Comparison of ENCODE assay signal across 17 cellular contexts in the genomic region with DNA sequence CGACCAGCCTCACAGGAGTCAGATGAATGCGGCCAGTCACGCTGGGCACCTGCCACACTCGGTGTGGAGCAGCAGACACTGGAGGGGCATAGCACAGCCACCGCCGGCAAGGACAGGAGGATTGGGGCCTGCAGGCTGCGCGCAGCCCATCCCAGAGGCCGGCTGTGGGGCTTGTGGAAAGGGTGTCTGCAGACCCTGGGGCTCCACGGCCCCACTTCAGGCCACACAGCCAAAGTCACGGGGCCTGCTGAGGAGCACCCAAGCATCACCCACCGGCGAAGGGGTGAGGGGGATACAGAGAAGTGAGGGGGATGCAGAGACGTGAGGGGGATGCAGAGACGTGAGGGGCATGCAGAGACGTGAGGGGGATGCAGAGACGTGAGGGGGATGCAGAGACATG.
DNase-seq lines count a peak whose midpoint lies in the region; ATAC-seq and TF ChIP-seq lines count a peak whose summit lies in the region.
"Had no signal": no experiment of that assay in that cellular context is flagged by ENCODE, and none has a peak within 500 bp of the region (broad histone marks: within the 10 kb centered on the region; RNA-seq: fewer than 3 reads in every experiment).

No MANE protein-coding gene starts in this region.

- no peak overlapping the region for H4K91ac ChIP-seq in neuronal stem cell (ENCODE audit: low read depth, low read length, poor library complexity)

- peaks cover 0 to 17% (median 3%) of the 10 kb centered on the region in 3 experiments for H3K27me3 ChIP-seq in neuronal stem cell (ENCODE audit: control insufficient read depth in 3 of 3, insufficient read depth in 3 of 3, low read depth in 1 of 3, low read length in 3 of 3)
- H3K27me3 ChIP-seq: BLaER1 treated with 17β-estradiol and CSF1 and Interleukin-3, amounts not matched to agents 10 nM and 100 nM had no signal

- H3K4me1 Mint-ChIP-seq in activated naive CD4-positive, alpha-beta T cell treated with anti-CD3 and anti-CD28 coated beads, Interleukin-2, amount 10 ng/mL, durations not matched to agents 7 days and 5 days = peaks cover 24% of the 10 kb centered on the region
- peaks cover 17% of the 10 kb centered on the region for H3K4me1 Mint-ChIP-seq in activated naive CD4-positive, alpha-beta T cell treated with anti-CD3 and anti-CD28 coated beads for 36 hours (ENCODE audit: low read depth)
- H3K4me1 Mint-ChIP-seq in T-cell = peaks cover 19 to 42% (median 37%) of the 10 kb centered on the region in 3 donors
- peaks cover 5% of the 10 kb centered on the region for H3K4me1 Mint-ChIP-seq in glutamatergic neuron (ENCODE audit: low read depth, unreplicated experiment)

- H3K18ac ChIP-seq in neuronal stem cell (ENCODE audit: low read length) = peak overlapping the region; percentile 64

- peaks cover 20% of the 10 kb centered on the region for H3K9me3 Mint-ChIP-seq in activated naive CD4-positive, alpha-beta T cell treated with anti-CD3 and anti-CD28 coated beads, Interleukin-2, amount 10 ng/mL, durations not matched to agents 7 days and 5 days
- H3K9me3 Mint-ChIP-seq in activated naive CD4-positive, alpha-beta T cell treated with anti-CD3 and anti-CD28 coated beads for 36 hours = peaks cover 8% of the 10 kb centered on the region
- peaks cover 7 to 15% (median 12%) of the 10 kb centered on the region in 3 donors for H3K9me3 Mint-ChIP-seq in T-cell
- H3K9me3 Mint-ChIP-seq in glutamatergic neuron (ENCODE audit: unreplicated experiment) = peaks cover 17% of the 10 kb centered on the region

- POLR2A ChIA-PET in T-cell (lab: Charles Lee) = no interaction called here

- peak overlapping the region; percentile 65 for H4K8ac ChIP-seq in neuronal stem cell (ENCODE audit: low read depth, low read length)

- H3K79me1 ChIP-seq in neuronal stem cell (ENCODE audit: low read depth, low read length) = peaks cover 11% of the 10 kb centered on the region

- H3K14ac ChIP-seq in neuronal stem cell (ENCODE audit: low read length) = no peak overlapping the region

- no peak for ATAC-seq in T-cell (replicated peaks in 1 of 4)
- no peak for ATAC-seq in GM21360 (IDR thresholded peaks at IDR 0.05; ENCODE audit: unreplicated experiment)
- ATAC-seq: HCT116 had no signal

- no peak overlapping the region for H2BK15ac ChIP-seq in neuronal stem cell (ENCODE audit: low read length)

- no peak for DNase-seq in activated naive CD4-positive, alpha-beta T cell treated with anti-CD3 and anti-CD28 coated beads, Interleukin-2, amount 10 ng/mL, durations not matched to agents 7 days and 5 days
- no peak for DNase-seq in activated naive CD4-positive, alpha-beta T cell treated with anti-CD3 and anti-CD28 coated beads for 36 hours
- no peak for DNase-seq in T-cell
- DNase-seq in glutamatergic neuron = peak; percentile 17
- no peak for DNase-seq in neuronal stem cell (ENCODE audit: low spot score)
- no peak for DNase-seq in NCI-H128 (lab: John Stamatoyannopoulos, UW; ENCODE audit: unreplicated experiment)
- no peak for DNase-seq in GM13976 (ENCODE audit: low spot score)
- DNase-seq: 8988T, AML-193, COR-L47, DND-41, GF-D8, IMR-90 had no signal

- WGBS in neuronal stem cell (ENCODE audit: extremely low coverage in 2 of 2, insufficient read length in 2 of 2, insufficient replicate concordance in 1 of 2), 2 donors = no CpG with 5 or more reads among the region's 17 CpGs

- TF ChIP-seq CTCF in glutamatergic neuron (IDR thresholded peaks at IDR 0.05; ENCODE audit: partially characterized antibody, unreplicated experiment) = no peak
- no peak for TF ChIP-seq CTCF in GM13976 (IDR thresholded peaks at IDR 0.05; ENCODE audit: borderline replicate concordance, control extremely low read depth, extremely low read depth, insufficient read depth, missing control alignments)

- intact Hi-C loops in activated naive CD4-positive, alpha-beta T cell treated with anti-CD3 and anti-CD28 coated beads for 36 hours (cut with micrococcal nuclease) = no loop called here

- H3K4me1 ChIP-seq in neuronal stem cell (ENCODE audit: control insufficient read depth in 2 of 2, insufficient read depth in 1 of 2, low read depth in 1 of 2, low read length in 2 of 2) = peaks cover 0 to 4% of the 10 kb centered on the region in 2 donors

- H2AFZ ChIP-seq in neuronal stem cell (ENCODE audit: low read length) = no peak overlapping the region

- no peak overlapping the region for H3K27ac ChIP-seq in neuronal stem cell (replicated peaks; ENCODE audit: low read length)
- H3K27ac ChIP-seq: BLaER1 treated with 17β-estradiol and CSF1 and Interleukin-3, amounts not matched to agents 10 nM and 100 nM had no signal

- H3K27me3 Mint-ChIP-seq in activated naive CD4-positive, alpha-beta T cell treated with anti-CD3 and anti-CD28 coated beads, Interleukin-2, amount 10 ng/mL, durations not matched to agents 7 days and 5 days = no peaks in the 10 kb centered on the region
- no peaks in the 10 kb centered on the region for H3K27me3 Mint-ChIP-seq in activated naive CD4-positive, alpha-beta T cell treated with anti-CD3 and anti-CD28 coated beads for 36 hours (ENCODE audit: low read depth)
- H3K27me3 Mint-ChIP-seq in T-cell (no peaks in the 10 kb centered on the region), glutamatergic neuron (ENCODE audit: unreplicated experiment) (peaks cover 4% of the 10 kb centered on the region)

- H2BK12ac ChIP-seq in neuronal stem cell (ENCODE audit: low read length) = no peak overlapping the region

- in situ Hi-C loops in GM13976 (cut with MboI; ENCODE audit: low sequenced_read_pairs, unreplicated experiment) = no loop called here

- no peak overlapping the region for H3K4ac ChIP-seq in neuronal stem cell (ENCODE audit: low read length)

- peak overlapping the region; percentile 80 for H3K23ac ChIP-seq in neuronal stem cell (ENCODE audit: low read depth, low read length, poor library complexity)

- peaks cover 17% of the 10 kb centered on the region for H3K36me3 Mint-ChIP-seq in activated naive CD4-positive, alpha-beta T cell treated with anti-CD3 and anti-CD28 coated beads, Interleukin-2, amount 10 ng/mL, durations not matched to agents 7 days and 5 days
- no peaks in the 10 kb centered on the region for H3K36me3 Mint-ChIP-seq in activated naive CD4-positive, alpha-beta T cell treated with anti-CD3 and anti-CD28 coated beads for 36 hours (ENCODE audit: low read depth)
- H3K36me3 Mint-ChIP-seq in T-cell = no peaks in the 10 kb centered on the region
- H3K36me3 Mint-ChIP-seq in glutamatergic neuron (ENCODE audit: unreplicated experiment) = peaks cover 10% of the 10 kb centered on the region
- H3K36me3 Mint-ChIP-seq: CD8-positive, alpha-beta T cell had no signal

- no peak overlapping the region for H3K4me3 Mint-ChIP-seq in activated naive CD4-positive, alpha-beta T cell treated with anti-CD3 and anti-CD28 coated beads, Interleukin-2, amount 10 ng/mL, durations not matched to agents 7 days and 5 days
- H3K4me3 Mint-ChIP-seq in activated naive CD4-positive, alpha-beta T cell treated with anti-CD3 and anti-CD28 coated beads for 36 hours = no peak overlapping the region
- H3K4me3 Mint-ChIP-seq in T-cell = no peak overlapping the region
- no peak overlapping the region for H3K4me3 Mint-ChIP-seq in glutamatergic neuron (ENCODE audit: unreplicated experiment)

- no peak overlapping the region for H3K9ac ChIP-seq in neuronal stem cell (ENCODE audit: low read depth, low read length, poor library complexity)
- H3K9ac ChIP-seq: BLaER1 treated with 17β-estradiol and CSF1 and Interleukin-3, amounts not matched to agents 10 nM and 100 nM had no signal

- peaks cover 5 to 6% of the 10 kb centered on the region in 2 donors for H3K9me3 ChIP-seq in neuronal stem cell (replicated peaks in 1 of 2; ENCODE audit: control insufficient read depth in 2 of 2, insufficient read depth in 1 of 2, low read depth in 1 of 2, low read length in 2 of 2)

- no peak overlapping the region for H3K4me3 ChIP-seq in neuronal stem cell (ENCODE audit: low read length in 2 of 2)
- H3K4me3 ChIP-seq: BLaER1 treated with 17β-estradiol and CSF1 and Interleukin-3, amounts not matched to agents 10 nM and 100 nM had no signal

- H3K4me2 ChIP-seq in neuronal stem cell (ENCODE audit: insufficient read depth, low read length, poor library complexity, severe bottlenecking) = no peak overlapping the region

- no peak overlapping the region for H2BK120ac ChIP-seq in neuronal stem cell (ENCODE audit: low read depth, low read length)

- H3K36me3 ChIP-seq in neuronal stem cell (replicated peaks in 1 of 2; ENCODE audit: control insufficient read depth in 2 of 2, insufficient read depth in 2 of 2, low read length in 2 of 2) = no peaks in the 10 kb centered on the region

- H2BK5ac ChIP-seq in neuronal stem cell (ENCODE audit: low read length) = no peak overlapping the region

- peak overlapping the region; percentile 84 for H2AK5ac ChIP-seq in neuronal stem cell (ENCODE audit: low read depth, low read length)

- peak overlapping the region; percentile 81 for H3K27ac Mint-ChIP-seq in activated naive CD4-positive, alpha-beta T cell treated with anti-CD3 and anti-CD28 coated beads, Interleukin-2, amount 10 ng/mL, durations not matched to agents 7 days and 5 days
- no peak overlapping the region for H3K27ac Mint-ChIP-seq in activated naive CD4-positive, alpha-beta T cell treated with anti-CD3 and anti-CD28 coated beads for 36 hours
- peak overlapping the region; percentile 45 to 82 for H3K27ac Mint-ChIP-seq in T-cell
- no peak overlapping the region for H3K27ac Mint-ChIP-seq in glutamatergic neuron (ENCODE audit: unreplicated experiment)

- CTCF ChIA-PET in activated naive CD4-positive, alpha-beta T cell treated with anti-CD3 and anti-CD28 coated beads, Interleukin-2, amount 10 ng/mL, durations not matched to agents 7 days and 5 days (lab: Charles Lee) = no interaction called here
- CTCF ChIA-PET in activated naive CD4-positive, alpha-beta T cell treated with anti-CD3 and anti-CD28 coated beads for 36 hours (lab: Charles Lee) = no interaction called here
- CTCF ChIA-PET in T-cell (lab: Charles Lee) = no interaction called here

Comparison
In these comparisons a context has a peak if more than half of its experiments do, and no peak if none do; other contexts are left out.
1. H3K27ac Mint-ChIP-seq: peak in activated naive CD4-positive, alpha-beta T cell treated with anti-CD3 and anti-CD28 coated beads, Interleukin-2, amount 10 ng/mL, durations not matched to agents 7 days and 5 days (single experiment) and T-cell (2 of 2); none in activated naive CD4-positive, alpha-beta T cell treated with anti-CD3 and anti-CD28 coated beads for 36 hours (single experiment) and glutamatergic neuron (single experiment).